ENCODE assay signal across 1 cellular context in the genomic region with DNA sequence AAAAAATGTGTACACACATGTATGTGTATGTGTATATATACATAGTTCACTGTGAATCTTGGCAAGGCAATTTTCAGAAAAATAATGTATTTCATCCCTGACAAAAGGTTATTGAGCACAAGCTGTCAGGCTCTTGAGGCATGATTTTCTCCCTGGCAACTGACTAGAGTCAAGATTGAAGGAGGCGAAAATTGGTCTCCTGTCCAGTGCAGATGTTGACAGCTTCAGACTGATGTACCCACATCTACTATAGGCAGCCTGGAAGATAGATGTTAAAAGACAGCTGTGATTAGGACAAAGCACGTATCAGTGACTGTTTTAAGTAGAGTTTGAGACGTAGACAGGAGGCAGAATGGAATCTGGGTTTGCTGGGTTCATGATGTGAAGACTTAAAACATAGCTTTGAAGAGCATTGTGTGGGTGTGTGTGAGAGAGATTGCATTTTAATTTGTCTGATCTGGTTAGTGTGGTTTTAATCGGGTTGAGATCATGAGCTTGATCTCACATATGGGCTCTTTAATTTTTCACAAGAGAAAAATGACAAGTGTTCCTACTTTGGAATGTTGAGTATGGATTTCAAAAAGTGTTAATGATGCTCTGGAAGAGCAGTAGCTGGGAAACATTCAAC.
TF ChIP-seq lines count a peak whose summit lies in the region.

No MANE protein-coding gene starts in this region.

TF ChIP-seq in IMR-90, 13 proteins besides CTCF, POLR2A, EP300 and RAD21:
- TF ChIP-seq, protein P1, sequence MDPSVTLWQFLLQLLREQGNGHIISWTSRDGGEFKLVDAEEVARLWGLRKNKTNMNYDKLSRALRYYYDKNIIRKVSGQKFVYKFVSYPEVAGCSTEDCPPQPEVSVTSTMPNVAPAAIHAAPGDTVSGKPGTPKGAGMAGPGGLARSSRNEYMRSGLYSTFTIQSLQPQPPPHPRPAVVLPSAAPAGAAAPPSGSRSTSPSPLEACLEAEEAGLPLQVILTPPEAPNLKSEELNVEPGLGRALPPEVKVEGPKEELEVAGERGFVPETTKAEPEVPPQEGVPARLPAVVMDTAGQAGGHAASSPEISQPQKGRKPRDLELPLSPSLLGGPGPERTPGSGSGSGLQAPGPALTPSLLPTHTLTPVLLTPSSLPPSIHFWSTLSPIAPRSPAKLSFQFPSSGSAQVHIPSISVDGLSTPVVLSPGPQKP (IDR thresholded peaks at IDR 0.05; ENCODE audit: borderline replicate concordance, low read depth, low read length), result no peak
- TF ChIP-seq, protein P2, sequence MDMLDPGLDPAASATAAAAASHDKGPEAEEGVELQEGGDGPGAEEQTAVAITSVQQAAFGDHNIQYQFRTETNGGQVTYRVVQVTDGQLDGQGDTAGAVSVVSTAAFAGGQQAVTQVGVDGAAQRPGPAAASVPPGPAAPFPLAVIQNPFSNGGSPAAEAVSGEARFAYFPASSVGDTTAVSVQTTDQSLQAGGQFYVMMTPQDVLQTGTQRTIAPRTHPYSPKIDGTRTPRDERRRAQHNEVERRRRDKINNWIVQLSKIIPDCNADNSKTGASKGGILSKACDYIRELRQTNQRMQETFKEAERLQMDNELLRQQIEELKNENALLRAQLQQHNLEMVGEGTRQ (IDR thresholded peaks at IDR 0.05; ENCODE audit: low read depth, low read length), result no peak
- no peak for TF ChIP-seq MXI1 (IDR thresholded peaks at IDR 0.05; ENCODE audit: borderline replicate concordance, low read depth, low read length)
- no peak for TF ChIP-seq MAFK (IDR thresholded peaks at IDR 0.05; ENCODE audit: low read depth, low read length)
- TF ChIP-seq CEBPB (IDR thresholded peaks at IDR 0.05; ENCODE audit: low read depth, low read length), result no peak
- no peak for TF ChIP-seq MAZ (IDR thresholded peaks at IDR 0.05; ENCODE audit: borderline replicate concordance, low read depth, low read length)
- TF ChIP-seq RCOR1 (IDR thresholded peaks at IDR 0.05; ENCODE audit: insufficient replicate concordance, low read length), result no peak
- no peak for TF ChIP-seq NFE2L2 (IDR thresholded peaks at IDR 0.05; ENCODE audit: low read depth, low read length)
- no peak for TF ChIP-seq RFX5 (IDR thresholded peaks at IDR 0.05; ENCODE audit: low read depth, low read length)
- TF ChIP-seq CHD1 (IDR thresholded peaks at IDR 0.05; ENCODE audit: low read depth, low read length), result no peak
- TF ChIP-seq SMC3 (IDR thresholded peaks at IDR 0.05; ENCODE audit: low read depth, low read length), result no peak
- no peak for TF ChIP-seq BHLHE40 (IDR thresholded peaks at IDR 0.05; ENCODE audit: low read depth, low read length)
- TF ChIP-seq FOS (IDR thresholded peaks at IDR 0.05; ENCODE audit: low read depth, low read length), result no peak
